ENCODE assay signal across 35 cellular contexts in the genomic region with DNA sequence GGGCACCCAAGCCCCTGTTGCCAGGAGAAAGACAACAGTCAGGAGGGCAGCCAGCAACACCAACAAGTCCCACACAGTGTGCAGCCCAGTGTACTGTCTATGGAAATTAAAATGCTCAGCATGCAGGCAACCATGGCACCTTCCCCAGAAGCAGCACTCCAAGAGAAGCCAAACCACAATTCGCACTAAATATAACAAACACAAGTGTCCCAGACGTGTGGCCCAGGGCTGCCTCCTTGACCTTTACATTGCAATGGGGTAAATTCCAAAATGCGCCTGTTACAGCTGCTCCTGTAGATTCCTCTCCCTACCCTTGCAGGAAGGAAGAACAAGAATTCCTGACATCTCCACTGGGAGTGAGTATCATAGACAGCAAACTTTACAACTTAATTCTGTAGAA.
"Had no signal": no experiment of that assay in that cellular context is flagged by ENCODE, and none has a peak within 500 bp of the region (broad histone marks: within the 10 kb centered on the region; RNA-seq: fewer than 3 reads in every experiment).

No MANE protein-coding gene starts in this region.

- H3K9me3 ChIP-seq: MG63 had no signal

- H3K9ac ChIP-seq: KMS-11 had no signal

- H3K4me3 ChIP-seq: MG63 had no signal

- H3K27ac ChIP-seq: KMS-11 had no signal

- H3K36me3 ChIP-seq: MG63 had no signal

- H3K27me3 ChIP-seq: MG63 had no signal

- H3K4me2 ChIP-seq: KMS-11 had no signal

- DNase-seq: Karpas-422, Kasumi-1, KG1, MG63, MM.1S, MV-4-11, NCI-H1048, NCI-H1092, NCI-H1092 treated with DMSO at 0.1 percent for 48 hours, NCI-H1105, NCI-H1105 treated with DMSO at 0.1 percent for 48 hours, NCI-H1417, NCI-H1417 treated with DMSO at 0.1 percent for 48 hours, NCI-H1436, NCI-H1436 treated with DMSO at 0.1 percent for 48 hours, NCI-H146, NCI-H1694, NCI-H1694 treated with DMSO at 0.1 percent for 48 hours, NCI-H187, NCI-H187 treated with DMSO at 0.1 percent for 48 hours, NCI-H1930, NCI-H2029, NCI-H2029 treated with DMSO at 0.1 percent for 48 hours, NCI-H2081, NCI-H2081 treated with DMSO at 0.1 percent for 48 hours, NCI-H2107, NCI-H2171, NCI-H2171 treated with DMSO at 0.1 percent for 48 hours, NCI-H2227 treated with DMSO at 0.1 percent for 48 hours, NCI-H226, NCI-H345, NCI-H446, NCI-H446 treated with DMSO at 0.1 percent for 48 hours, NCI-H510A had no signal
